In the genomic region with DNA sequence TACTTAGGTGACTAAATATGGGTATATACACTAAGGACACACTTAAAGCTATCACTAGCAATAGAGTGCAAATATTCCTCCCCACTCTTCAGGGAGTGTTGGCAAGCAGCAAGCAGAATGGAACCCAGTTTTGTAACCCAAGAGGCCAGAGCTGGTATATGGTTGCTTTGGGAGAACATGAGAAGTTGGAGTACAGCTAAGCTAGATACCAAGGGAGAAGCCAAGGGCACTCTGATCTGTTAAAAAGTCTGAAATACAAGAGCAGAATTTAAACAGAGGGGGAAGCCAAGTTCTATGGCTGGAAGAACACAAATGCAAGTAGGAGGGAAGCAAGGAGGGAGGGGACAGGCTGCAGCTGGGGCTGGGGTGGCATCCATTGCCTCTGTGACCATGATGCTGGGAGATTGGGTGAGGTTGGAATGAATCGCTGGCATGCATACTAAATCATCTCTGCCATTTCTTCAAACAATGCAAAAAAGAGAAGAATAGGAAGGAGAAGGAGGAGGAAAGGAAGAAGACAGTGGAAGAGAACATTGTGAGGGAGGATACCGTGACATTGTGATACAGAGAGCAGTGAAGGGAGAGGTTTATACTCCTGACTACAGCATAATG, we compare ENCODE assay signal across 19 cellular contexts. TPM values are rescaled to one million over a fixed set of nuclear protein-coding genes. Genes with fewer than 3 reads are reported as not detected.
DNase-seq lines count a peak whose midpoint lies in the region; ATAC-seq, FAIRE-seq and TF ChIP-seq lines count a peak whose summit lies in the region.
"Had no signal": no experiment of that assay in that cellular context is flagged by ENCODE, and none has a peak within 500 bp of the region (broad histone marks: within the 10 kb centered on the region; RNA-seq: fewer than 3 reads in every experiment).

No MANE protein-coding gene starts in this region.

- H3K4me3 Mint-ChIP-seq in MCF 10A (ENCODE audit: unreplicated experiment) (peak overlapping the region; percentile 13), osteocyte (ENCODE audit: unreplicated experiment) (no peak overlapping the region)
- H3K4me3 Mint-ChIP-seq in dendritic cell treated with granulocyte-macrophage colony-stimulating factor and Interleukin-4, amounts not matched to agents 40 ng/mL and 50 ng/mL, for 4 days: no peak overlapping the region
- H3K4me3 Mint-ChIP-seq: activated naive CD4-positive, alpha-beta T cell treated with anti-CD3 and anti-CD28 coated beads, Interleukin-2, amount 10 ng/mL, durations not matched to agents 7 days and 5 days had no signal

- H3K27me3 Mint-ChIP-seq in MCF 10A (ENCODE audit: insufficient read depth, unreplicated experiment) (no peaks in the 10 kb centered on the region), osteocyte (ENCODE audit: unreplicated experiment) (no peaks in the 10 kb centered on the region)
- H3K27me3 Mint-ChIP-seq in dendritic cell treated with granulocyte-macrophage colony-stimulating factor and Interleukin-4, amounts not matched to agents 40 ng/mL and 50 ng/mL, for 4 days: no peaks in the 10 kb centered on the region

- H3K4me1 ChIP-seq in breast epithelium: peaks cover 0 to 8% of the 10 kb centered on the region in 2 donors
- H3K4me1 ChIP-seq in kidney (ENCODE audit: control insufficient read depth in 1 of 2, insufficient read depth in 1 of 2, low read depth in 1 of 2, low read length in 2 of 2): peaks cover 0 to 3% of the 10 kb centered on the region in 2 donors
- peaks cover 0 to 30% (median 5%) of the 10 kb centered on the region in 4 donors for H3K4me1 ChIP-seq in Peyer's patch

- TF ChIP-seq POLR2A in breast epithelium (IDR thresholded peaks at IDR 0.05) (no peak), Peyer's patch (IDR thresholded peaks at IDR 0.05) (no peak)

- no peak overlapping the region for H3K9ac ChIP-seq in kidney (ENCODE audit: low read length in 2 of 2)

- BruUV-seq in MCF 10A (replicated peaks; lab: Mats Ljungman, UMichigan): no TSS peak

- no peak for TF ChIP-seq CTCF in MCF 10A (IDR thresholded peaks at IDR 0.05; ENCODE audit: unreplicated experiment)
- no peak for TF ChIP-seq CTCF in breast epithelium (IDR thresholded peaks at IDR 0.05)
- no peak for TF ChIP-seq CTCF in osteocyte (IDR thresholded peaks at IDR 0.05)
- no peak for TF ChIP-seq CTCF in kidney (IDR thresholded peaks at IDR 0.05; ENCODE audit: borderline replicate concordance, extremely low read depth, insufficient read depth)
- no peak for TF ChIP-seq CTCF in Peyer's patch (IDR thresholded peaks at IDR 0.05)

- no peaks in the 10 kb centered on the region for H3K9me3 ChIP-seq in breast epithelium
- H3K9me3 ChIP-seq in kidney (ENCODE audit: control insufficient read depth in 1 of 2, low read length in 2 of 2): no peaks in the 10 kb centered on the region
- no peaks in the 10 kb centered on the region for H3K9me3 ChIP-seq in Peyer's patch
- H3K9me3 ChIP-seq: esophagus muscularis mucosa, heart right ventricle, mucosa of descending colon had no signal

- H3K27ac Mint-ChIP-seq in MCF 10A (ENCODE audit: low read depth, unreplicated experiment): peak overlapping the region; percentile 87
- H3K27ac Mint-ChIP-seq in dendritic cell treated with granulocyte-macrophage colony-stimulating factor and Interleukin-4, amounts not matched to agents 40 ng/mL and 50 ng/mL, for 4 days: peak overlapping the region; percentile 87
- H3K27ac Mint-ChIP-seq in osteocyte (ENCODE audit: unreplicated experiment): peak overlapping the region; percentile 62
- H3K27ac Mint-ChIP-seq: activated naive CD4-positive, alpha-beta T cell treated with anti-CD3 and anti-CD28 coated beads, Interleukin-2, amount 10 ng/mL, durations not matched to agents 7 days and 5 days had no signal

- POLR2A ChIA-PET in MCF 10A (lab: Yijun Ruan, JAX): interaction anchor here (1.0 to 11.6 kb wide), 11 partner anchors 11 to 45 kb away, joined by 3 to 238 read pairs (median 5); partner anchors contain the start of gene ANXA2

- H3K27ac ChIP-seq in breast epithelium (no peak overlapping the region), kidney (ENCODE audit: low read depth in 2 of 2, low read length in 2 of 2) (no peak overlapping the region), Peyer's patch (no peak overlapping the region)
- H3K27ac ChIP-seq: dorsolateral prefrontal cortex had no signal

- intact Hi-C loops in MCF 10A (cut with micrococcal nuclease): no loop called here
- intact Hi-C loops in breast epithelium (cut with DNase I; ENCODE audit: low total_unique reads): no loop called here
- intact Hi-C loops in dendritic cell treated with granulocyte-macrophage colony-stimulating factor and Interleukin-4, amounts not matched to agents 40 ng/mL and 50 ng/mL, for 4 days (cut with micrococcal nuclease): loop anchor here (5.0 kb wide), 1 partner anchor 231 kb away; no protein-coding TSS in a partner anchor
- intact Hi-C loops in kidney (cut with DNase I): no loop called here

- CTCF ChIA-PET in MCF 10A (lab: Yijun Ruan, JAX): interaction anchor here (0.6 to 0.9 kb wide), 3 partner anchors 19 to 46 kb away, joined by 3 to 4 read pairs (median 4); no protein-coding TSS in a partner anchor

- no peak for ATAC-seq in HG03108 (IDR thresholded peaks at IDR 0.05; ENCODE audit: unreplicated experiment)
- ATAC-seq: mucosa of descending colon had no signal

- no peaks in the 10 kb centered on the region for H3K36me3 ChIP-seq in breast epithelium
- H3K36me3 ChIP-seq in kidney (ENCODE audit: control insufficient read depth in 1 of 2, insufficient read depth in 2 of 2, low read length in 2 of 2): no peaks in the 10 kb centered on the region
- H3K36me3 ChIP-seq in Peyer's patch: no peaks in the 10 kb centered on the region
- H3K36me3 ChIP-seq: esophagus muscularis mucosa, heart right ventricle had no signal

- H3K4me1 Mint-ChIP-seq in MCF 10A (ENCODE audit: insufficient read depth, unreplicated experiment): peaks cover 31% of the 10 kb centered on the region
- peaks cover 31% of the 10 kb centered on the region for H3K4me1 Mint-ChIP-seq in dendritic cell treated with granulocyte-macrophage colony-stimulating factor and Interleukin-4, amounts not matched to agents 40 ng/mL and 50 ng/mL, for 4 days (ENCODE audit: low read depth)
- peaks cover 48% of the 10 kb centered on the region for H3K4me1 Mint-ChIP-seq in osteocyte (ENCODE audit: unreplicated experiment)

- FAIRE-seq in kidney (lab: Jason Lieb, UNC): no peak
- FAIRE-seq: D721Med, islet of Langerhans had no signal

- no peak overlapping the region for H3K4me3 ChIP-seq in breast epithelium
- H3K4me3 ChIP-seq in kidney (ENCODE audit: low read length in 2 of 2): no peak overlapping the region
- H3K4me3 ChIP-seq in Peyer's patch: no peak overlapping the region
- H3K4me3 ChIP-seq: dorsolateral prefrontal cortex, esophagus muscularis mucosa, heart right ventricle, mucosa of descending colon had no signal

- no peak for DNase-seq in MCF 10A (ENCODE audit: unreplicated experiment)
- no peak for DNase-seq in breast epithelium (ENCODE audit: low spot score in 2 of 2)
- DNase-seq in osteocyte (ENCODE audit: extremely low spot score, unreplicated experiment): no peak
- DNase-seq in kidney: no peak
- DNase-seq in NCI-H526 treated with DMSO at 0.1 percent for 48 hours (lab: John Stamatoyannopoulos, UW): no peak
- DNase-seq in Peyer's patch: no peak
- DNase-seq: activated CD4-positive, alpha-beta T cell treated with anti-CD3 and anti-CD28 coated beads, Interleukin-2, amount 50 U/mL, for 1 hour; activated naive CD4-positive, alpha-beta T cell treated with anti-CD3 and anti-CD28 coated beads, Interleukin-2, amount 10 ng/mL, durations not matched to agents 7 days and 5 days; activated T-cell treated with anti-CD3 and anti-CD28 coated beads for 4 hours; dorsolateral prefrontal cortex; GF-D8; heart right ventricle; mucosa of descending colon; occipital lobe had no signal

- H3K36me3 Mint-ChIP-seq in MCF 10A (ENCODE audit: insufficient read depth, unreplicated experiment) (peaks cover 5% of the 10 kb centered on the region), osteocyte (ENCODE audit: unreplicated experiment) (no peaks in the 10 kb centered on the region)
- no peaks in the 10 kb centered on the region for H3K36me3 Mint-ChIP-seq in dendritic cell treated with granulocyte-macrophage colony-stimulating factor and Interleukin-4, amounts not matched to agents 40 ng/mL and 50 ng/mL, for 4 days (ENCODE audit: low read depth)

- H3K9me3 Mint-ChIP-seq in MCF 10A (ENCODE audit: unreplicated experiment) (no peaks in the 10 kb centered on the region), osteocyte (ENCODE audit: unreplicated experiment) (no peaks in the 10 kb centered on the region)
- no peaks in the 10 kb centered on the region for H3K9me3 Mint-ChIP-seq in dendritic cell treated with granulocyte-macrophage colony-stimulating factor and Interleukin-4, amounts not matched to agents 40 ng/mL and 50 ng/mL, for 4 days

- H3K27me3 ChIP-seq in breast epithelium (no peaks in the 10 kb centered on the region), Peyer's patch (no peaks in the 10 kb centered on the region)
- H3K27me3 ChIP-seq: dorsolateral prefrontal cortex, esophagus muscularis mucosa, heart right ventricle had no signal

RNA-seq across cellular contexts. Expression of gene ANXA2, which starts 8.8 kb away (rescaled TPM):
- total RNA-seq in MCF 10A (2022) (3,317 and 3,451 TPM in 2 replicates), breast epithelium (1,000 to 10,000 TPM in 1 of 3 donors, 100 to 1,000 TPM in 2; 875 to 1,598 (median 923) TPM), osteocyte (2,961 and 3,149 TPM in 2 replicates), kidney (867 TPM), Peyer's patch (100 to 1,000 TPM; 564 to 802 (median 681) TPM)
- 383 TPM for polyA plus RNA-seq in kidney (ENCODE audit: insufficient read depth, low read depth, low replicate concordance)
